ENCODE assay signal across 10 cellular contexts in the genomic region with DNA sequence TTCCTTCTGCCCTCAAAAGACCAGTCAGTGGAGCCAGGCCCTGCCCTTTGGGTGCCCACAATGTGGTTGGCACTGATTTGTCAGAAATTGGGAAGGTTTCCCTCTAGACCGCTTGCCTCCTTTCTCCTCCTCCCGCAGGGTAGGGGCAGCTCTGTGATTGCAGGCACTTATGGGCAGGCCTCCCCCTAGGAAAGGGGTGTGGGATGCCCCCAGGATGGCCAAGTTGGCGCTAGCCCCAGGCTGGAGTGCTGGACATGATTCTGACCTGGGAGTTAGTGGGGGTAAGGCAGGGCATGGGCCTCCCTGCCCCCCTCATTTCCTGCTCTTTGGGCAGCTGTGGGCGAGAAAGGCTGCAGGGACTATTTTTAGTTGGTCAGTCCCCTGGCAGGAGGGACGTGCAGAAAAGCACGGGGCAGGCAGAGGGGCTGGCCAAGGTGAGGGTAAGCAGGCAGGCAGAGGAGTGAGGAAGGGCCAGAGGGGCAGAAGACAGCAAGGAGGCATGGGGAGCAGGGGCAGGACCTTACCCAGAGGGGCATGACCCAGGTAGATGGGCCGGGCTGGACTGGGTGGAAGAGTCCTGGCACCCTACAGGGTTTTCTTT. TPM values are rescaled to one million over a fixed set of nuclear protein-coding genes. Genes with fewer than 3 reads are reported as not detected.
DNase-seq lines count a peak whose midpoint lies in the region; ATAC-seq and TF ChIP-seq lines count a peak whose summit lies in the region.
"Had no signal": no experiment of that assay in that cellular context is flagged by ENCODE, and none has a peak within 500 bp of the region (broad histone marks: within the 10 kb centered on the region; RNA-seq: fewer than 3 reads in every experiment).

No MANE protein-coding gene starts in this region.

- H3K27ac ChIP-seq in left lung (peak overlapping the region; percentile 56 to 100), suprapubic skin (peak overlapping the region; percentile 65)

- ATAC-seq in activated T-helper 17 cell treated with anti-CD3 and anti-CD28 coated beads, Interleukin-2, amount 50 U/mL, for 72 hours (replicated peaks): no peak
- ATAC-seq in left lung (no peak), HG03280 (IDR thresholded peaks at IDR 0.05; ENCODE audit: unreplicated experiment) (no peak)
- ATAC-seq: mucosa of descending colon had no signal

- TF ChIP-seq EP300 in suprapubic skin (IDR thresholded peaks at IDR 0.05): no peak

- peak overlapping the region; percentile 88 for H3K27ac Mint-ChIP-seq in activated T-helper 17 cell treated with anti-CD3 and anti-CD28 coated beads, Interleukin-2, amount 50 U/mL, for 72 hours

- H3K4me1 Mint-ChIP-seq in activated T-helper 17 cell treated with anti-CD3 and anti-CD28 coated beads, Interleukin-2, amount 50 U/mL, for 72 hours: peaks cover 50% of the 10 kb centered on the region

- H3K4me3 ChIP-seq in H7 (ENCODE audit: insufficient read depth, low read depth, low read length): no peak overlapping the region
- H3K4me3 ChIP-seq in left lung: no peak overlapping the region
- H3K4me3 ChIP-seq in suprapubic skin: no peak overlapping the region
- H3K4me3 ChIP-seq in BE2C (ENCODE audit: low read depth, low read length): no peak overlapping the region; the same call in 1 of the 2 replicates
- H3K4me3 ChIP-seq: mucosa of descending colon had no signal

- WGBS in suprapubic skin: 47% methylated on average over 7 of the region's 7 CpGs

- no peaks in the 10 kb centered on the region for H3K9me3 ChIP-seq in left lung
- no peaks in the 10 kb centered on the region for H3K9me3 ChIP-seq in suprapubic skin
- no peaks in the 10 kb centered on the region for H3K9me3 ChIP-seq in BE2C
- H3K9me3 ChIP-seq: mucosa of descending colon had no signal

- H3K36me3 ChIP-seq in H7 (replicated peaks; ENCODE audit: control insufficient read depth, insufficient read depth, low read length): no peaks in the 10 kb centered on the region
- no peaks in the 10 kb centered on the region for H3K36me3 ChIP-seq in left lung
- H3K36me3 ChIP-seq in suprapubic skin: no peaks in the 10 kb centered on the region
- no peaks in the 10 kb centered on the region for H3K36me3 ChIP-seq in BE2C

- H3K36me3 Mint-ChIP-seq in activated T-helper 17 cell treated with anti-CD3 and anti-CD28 coated beads, Interleukin-2, amount 50 U/mL, for 72 hours (ENCODE audit: low read depth): no peaks in the 10 kb centered on the region

- H3K27me3 Mint-ChIP-seq in activated T-helper 17 cell treated with anti-CD3 and anti-CD28 coated beads, Interleukin-2, amount 50 U/mL, for 72 hours: no peaks in the 10 kb centered on the region

- peaks cover 6% of the 10 kb centered on the region for H3K27me3 ChIP-seq in H7 (ENCODE audit: control insufficient read depth, insufficient read depth, low read length)
- no peaks in the 10 kb centered on the region for H3K27me3 ChIP-seq in left lung
- no peaks in the 10 kb centered on the region for H3K27me3 ChIP-seq in suprapubic skin
- H3K27me3 ChIP-seq in BE2C: no peaks in the 10 kb centered on the region

- TF ChIP-seq CTCF in left lung (IDR thresholded peaks at IDR 0.05) (no peak), suprapubic skin (IDR thresholded peaks at IDR 0.05) (no peak), BE2C (IDR thresholded peaks at IDR 0.05; ENCODE audit: low read depth, low read length) (no peak)

- H3K9me3 Mint-ChIP-seq in activated T-helper 17 cell treated with anti-CD3 and anti-CD28 coated beads, Interleukin-2, amount 50 U/mL, for 72 hours: no peaks in the 10 kb centered on the region

- peak overlapping the region; percentile 67 for H3K4me3 Mint-ChIP-seq in activated T-helper 17 cell treated with anti-CD3 and anti-CD28 coated beads, Interleukin-2, amount 50 U/mL, for 72 hours

- TF ChIP-seq POLR2A in suprapubic skin (IDR thresholded peaks at IDR 0.05): no peak

- DNase-seq in H7: peak; percentile 44
- DNase-seq in left lung: peak; percentile 46 to 54
- DNase-seq in suprapubic skin (ENCODE audit: low spot score in 2 of 2): peak; percentile 52
- no peak for DNase-seq in NOMO-1 (lab: John Stamatoyannopoulos, UW; ENCODE audit: unreplicated experiment in 2 of 2)
- DNase-seq in BE2C: no peak
- no peak for DNase-seq in NCI-H510A treated with DMSO at 0.1 percent for 48 hours (lab: John Stamatoyannopoulos, UW)
- DNase-seq: NCI-H526 had no signal

- H3K4me1 ChIP-seq in left lung: peaks cover 87 to 99% of the 10 kb centered on the region in 2 donors
- peaks cover 100% of the 10 kb centered on the region for H3K4me1 ChIP-seq in suprapubic skin
- peaks cover 67% of the 10 kb centered on the region for H3K4me1 ChIP-seq in BE2C

- intact Hi-C loops in left lung (cut with DNase I): no loop called here

RNA-seq across cellular contexts. Expression of gene RARA, which starts 3.3 kb away (rescaled TPM):
- total RNA-seq in H7 (2014; rRNA removed; shearing (Covaris generic)): 19.3 and 22.1 TPM in 2 replicates
- total RNA-seq in activated T-helper 17 cell treated with anti-CD3 and anti-CD28 coated beads, Interleukin-2, amount 50 U/mL, for 72 hours: 10 to 100 TPM; 43.7 to 61.9 TPM
- total RNA-seq in left lung (10 to 100 TPM; 54.7 to 62.6 TPM), suprapubic skin (10 to 100 TPM; 19.4 to 32.1 (median 28.3) TPM)
- polyA plus RNA-seq in BE2C (2012; ENCODE audit: insufficient read depth, insufficient read length, low read depth): 141 TPM

RNA-seq across cellular contexts. Expression of gene CDC6, which starts 24.6 kb away (rescaled TPM):
- 80.8 and 83.6 TPM in 2 replicates for total RNA-seq in H7 (2014; rRNA removed; shearing (Covaris generic))
- 100 to 1,000 TPM in 1 of 2 donors, 10 to 100 TPM in 1; 60.9 to 101 TPM for total RNA-seq in activated T-helper 17 cell treated with anti-CD3 and anti-CD28 coated beads, Interleukin-2, amount 50 U/mL, for 72 hours
- 10 to 100 TPM; 12.8 to 24.1 TPM for total RNA-seq in left lung
- 1 to 10 TPM; 2.7 to 5.3 (median 3.3) TPM for total RNA-seq in suprapubic skin
- polyA plus RNA-seq in BE2C (2012; ENCODE audit: insufficient read depth, insufficient read length, low read depth): 7.1 TPM

RNA-seq across cellular contexts. Expression of gene GJD3, which starts 52.3 kb away (rescaled TPM):
- 0.38 and 1.2 TPM in 2 replicates for total RNA-seq in H7 (2014; rRNA removed; shearing (Covaris generic))
- total RNA-seq in activated T-helper 17 cell treated with anti-CD3 and anti-CD28 coated beads, Interleukin-2, amount 50 U/mL, for 72 hours: not detected
- total RNA-seq in left lung (1 to 10 TPM; 3.0 to 3.6 TPM), suprapubic skin (1 to 10 TPM in 1 of 4 donors, not detected in 3; 2.1 TPM)
- polyA plus RNA-seq in BE2C (2012; ENCODE audit: insufficient read depth, insufficient read length, low read depth): 11.3 TPM

Comparison
In these comparisons a context has a peak if more than half of its experiments do, and no peak if none do; other contexts are left out.
1. DNase-seq: peak in H7 (single experiment), left lung (2 of 2) and suprapubic skin (2 of 2); none in NOMO-1 (0 of 2), BE2C (single experiment) and NCI-H510A treated with DMSO at 0.1 percent for 48 hours (single experiment).